ENCODE assay signal across 1 cellular context in the genomic region with DNA sequence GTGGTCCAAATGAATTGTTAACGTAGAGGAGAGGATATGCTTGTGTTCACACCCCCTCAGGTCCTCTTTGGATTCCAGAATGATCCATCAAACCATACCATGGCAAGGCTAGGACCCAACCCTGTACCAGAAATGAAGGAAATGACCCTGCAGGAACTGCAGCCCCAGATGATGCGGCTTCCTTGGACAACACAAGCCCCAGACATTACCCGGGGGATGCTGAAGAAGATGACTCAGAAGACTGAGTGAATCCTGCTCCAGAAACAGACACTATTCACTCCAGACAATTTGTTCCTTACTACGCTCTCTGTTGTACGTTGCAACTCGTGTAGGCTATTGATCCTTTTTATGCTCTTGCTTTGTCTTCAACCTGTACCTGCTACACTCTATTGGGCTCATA.
TF ChIP-seq lines count a peak whose summit lies in the region.

No MANE protein-coding gene starts in this region.

TF ChIP-seq in IMR-90, 13 proteins besides CTCF, POLR2A, EP300 and RAD21 (continued from another document):
- TF ChIP-seq MXI1 (IDR thresholded peaks at IDR 0.05; ENCODE audit: borderline replicate concordance, low read depth, low read length) (no peak), MAFK (IDR thresholded peaks at IDR 0.05; ENCODE audit: low read depth, low read length) (no peak), CEBPB (IDR thresholded peaks at IDR 0.05; ENCODE audit: low read depth, low read length) (no peak)
TF ChIP-seq in IMR-90: peak in this region for 0.
